Comparison of ENCODE assay signal across 1 cellular context in genomic region chr19:11191934-11192333, GRCh38.
TF ChIP-seq lines count a peak whose summit lies in the region.

No MANE protein-coding gene starts in this region.

TF ChIP-seq in HCT116, 20 proteins besides CTCF, POLR2A, EP300 and RAD21:
- no peak for TF ChIP-seq SIN3A (IDR thresholded peaks at IDR 0.05; ENCODE audit: low read depth)
- no peak for TF ChIP-seq ATF3 (IDR thresholded peaks at IDR 0.05)
- no peak for TF ChIP-seq POLR2AphosphoS5 (IDR thresholded peaks at IDR 0.05; ENCODE audit: low read depth, low read length)
- TF ChIP-seq JUND (IDR thresholded peaks at IDR 0.05) = no peak
- no peak for TF ChIP-seq EZH2 (IDR thresholded peaks at IDR 0.05)
- TF ChIP-seq FOSL1 (IDR thresholded peaks at IDR 0.05; ENCODE audit: low read depth) = no peak
- TF ChIP-seq SRF (IDR thresholded peaks at IDR 0.05; ENCODE audit: low read depth) = no peak
- no peak for TF ChIP-seq CEBPB (IDR thresholded peaks at IDR 0.05; ENCODE audit: low read depth)
- no peak for TF ChIP-seq ZNF274 (IDR thresholded peaks at IDR 0.05; ENCODE audit: low read depth, low read length)
- TF ChIP-seq ZFX (IDR thresholded peaks at IDR 0.05) = no peak
- no peak for TF ChIP-seq CBX3 (IDR thresholded peaks at IDR 0.05; ENCODE audit: low read depth)
- TF ChIP-seq ELF1 (IDR thresholded peaks at IDR 0.05; ENCODE audit: borderline replicate concordance, low read depth) = no peak
- TF ChIP-seq YY1 (IDR thresholded peaks at IDR 0.05; ENCODE audit: extremely low read depth, insufficient replicate concordance, low read depth, low read length) = no peak
